Comparison of ENCODE assay signal across 20 cellular contexts in genomic region chr5:76289692-76290091, GRCh38.
DNase-seq lines count a peak whose midpoint lies in the region; TF ChIP-seq lines count a peak whose summit lies in the region.
"Had no signal": no experiment of that assay in that cellular context is flagged by ENCODE, and none has a peak within 500 bp of the region (broad histone marks: within the 10 kb centered on the region; RNA-seq: fewer than 3 reads in every experiment).

No MANE protein-coding gene starts in this region.

- H3K4me1 Mint-ChIP-seq in Calu3 (ENCODE audit: low read depth, unreplicated experiment), result peaks cover 70% of the 10 kb centered on the region

- TF ChIP-seq CTCF in Calu3 (IDR thresholded peaks at IDR 0.05; ENCODE audit: unreplicated experiment), result no peak
- no peak for TF ChIP-seq CTCF in VCaP (conservative IDR thresholded peaks at IDR 0.05)
- TF ChIP-seq CTCF in mammary epithelial cell (conservative IDR thresholded peaks at IDR 0.05 in 1 of 2, IDR thresholded peaks at IDR 0.05 in 1 of 2; ENCODE audit: extremely low read depth in 1 of 2, insufficient read depth in 1 of 2, low read depth in 1 of 2, low read length in 2 of 2), result no peak

- peak overlapping the region; percentile 94 for H3K27ac Mint-ChIP-seq in Calu3 (ENCODE audit: unreplicated experiment)
- H3K27ac Mint-ChIP-seq: B cell; CD8-positive, alpha-beta T cell; HFFc6 had no signal

- CTCF ChIA-PET in Calu3 (lab: Charles Lee), result no interaction called here
- CTCF ChIA-PET in mammary epithelial cell (lab: Charles Lee; ENCODE audit: low non-redundant PET), result no interaction called here

- no peak overlapping the region for H3K4me3 ChIP-seq in mammary epithelial cell (replicated peaks in 1 of 3; ENCODE audit: insufficient read depth in 1 of 3, low read depth in 2 of 3, low read length in 3 of 3)
- H3K4me3 ChIP-seq: BLaER1, GM12878, HAP-1 had no signal

- dilution Hi-C loops in mammary epithelial cell (cut with HindIII; ENCODE audit: low sequenced_read_pairs), result no loop called here

- no peak overlapping the region for H3K4me2 ChIP-seq in mammary epithelial cell (ENCODE audit: insufficient read depth, low read depth, low read length)
- H3K4me2 ChIP-seq: BLaER1 had no signal

- H3K9me3 Mint-ChIP-seq in Calu3 (ENCODE audit: low read depth, unreplicated experiment), result no peaks in the 10 kb centered on the region
- H3K9me3 Mint-ChIP-seq: CD8-positive, alpha-beta T cell; HFFc6 had no signal

- H3K27me3 Mint-ChIP-seq in Calu3 (ENCODE audit: unreplicated experiment), result no peaks in the 10 kb centered on the region
- H3K27me3 Mint-ChIP-seq: B cell had no signal

- no peak overlapping the region for H2AFZ ChIP-seq in mammary epithelial cell (ENCODE audit: low read depth, low read length)

- intact Hi-C loops in Calu3 (cut with micrococcal nuclease; ENCODE audit: unreplicated experiment) (loop anchor here (2.0 kb wide), 1 partner anchor 113 kb away; the partner anchor contains the start of gene IQGAP2), mammary epithelial cell (cut with micrococcal nuclease) (no loop called here)

- H3K27me3 ChIP-seq in mammary epithelial cell (ENCODE audit: insufficient read depth, low read length), result no peaks in the 10 kb centered on the region
- H3K27me3 ChIP-seq: BLaER1 had no signal

- in situ Hi-C loops in mammary epithelial cell (cut with MboI; ENCODE audit: low sequenced_read_pairs in 2 of 2), result no loop called here

- H3K36me3 Mint-ChIP-seq in Calu3 (ENCODE audit: insufficient read depth, unreplicated experiment), result peaks cover 14% of the 10 kb centered on the region
- H3K36me3 Mint-ChIP-seq: CD4-positive, CD25-positive, alpha-beta regulatory T cell; CD8-positive, alpha-beta T cell had no signal

- DNase-seq in Calu3, result no peak
- DNase-seq in epithelial cell of prostate (ENCODE audit: low read depth, low spot score), result no peak
- no peak for DNase-seq in mammary epithelial cell
- DNase-seq in NCI-H524 treated with DMSO at 0.1 percent for 48 hours (lab: John Stamatoyannopoulos, UW), result no peak
- no peak for DNase-seq in amniotic stem cell (lab: John Stamatoyannopoulos, UW)
- DNase-seq: Caco-2; CD4-positive, CD25-positive, alpha-beta regulatory T cell; CD8-positive, alpha-beta T cell; DMS 273 treated with DMSO at 0.1 percent for 48 hours; DMS79; EL; GDM1; GOT3; HFFc6 had no signal

- WGBS in mammary epithelial cell (ENCODE audit: low coverage, missing lambda C conversion rate), result 85% methylated on average over 5 of the region's 6 CpGs

- no TSS peak for BruUV-seq in Calu3 (replicated peaks; lab: Mats Ljungman, UMichigan)
- no TSS peak for BruUV-seq in mammary epithelial cell (replicated peaks; lab: Mats Ljungman, UMichigan)

- H3K27ac ChIP-seq in VCaP (peak overlapping the region; percentile 54), epithelial cell of prostate (peak overlapping the region; percentile 72), mammary epithelial cell (ENCODE audit: insufficient read depth, low read depth, low read length) (no peak overlapping the region)
- H3K27ac ChIP-seq: BLaER1, C4-2B had no signal

- H3K36me3 ChIP-seq in mammary epithelial cell (ENCODE audit: insufficient read depth, low read length), result no peaks in the 10 kb centered on the region
- H3K36me3 ChIP-seq: BLaER1, HAP-1 had no signal

- no peaks in the 10 kb centered on the region for H3K9me3 ChIP-seq in mammary epithelial cell (replicated peaks; ENCODE audit: insufficient read depth, low read length)
- H3K9me3 ChIP-seq: BLaER1, Caco-2, HAP-1 had no signal

- no peaks in the 10 kb centered on the region for H4K20me1 ChIP-seq in mammary epithelial cell (ENCODE audit: insufficient read depth, low read length)
- H4K20me1 ChIP-seq: BLaER1 had no signal

- no peaks in the 10 kb centered on the region for H3K79me2 ChIP-seq in mammary epithelial cell (ENCODE audit: insufficient read depth, low read length)

- peaks cover 11% of the 10 kb centered on the region for H3K4me1 ChIP-seq in mammary epithelial cell (ENCODE audit: insufficient read depth, low read length)
- H3K4me1 ChIP-seq: HAP-1 had no signal

- H3K9ac ChIP-seq in mammary epithelial cell (ENCODE audit: insufficient read depth, low read length), result no peak overlapping the region
- H3K9ac ChIP-seq: BLaER1 had no signal

- no peak overlapping the region for H3K4me3 Mint-ChIP-seq in Calu3 (ENCODE audit: low read depth, unreplicated experiment)
- H3K4me3 Mint-ChIP-seq: B cell; CD4-positive, CD25-positive, alpha-beta regulatory T cell; CD8-positive, alpha-beta T cell; HFFc6 had no signal
